In genomic region chr11:9681583-9682372, GRCh38 we compare ENCODE assay signal across 14 cellular contexts. TPM values are rescaled to one million over a fixed set of nuclear protein-coding genes. Genes with fewer than 3 reads are reported as not detected.
DNase-seq lines count a peak whose midpoint lies in the region; ATAC-seq, FAIRE-seq and TF ChIP-seq lines count a peak whose summit lies in the region.
"Had no signal": no experiment of that assay in that cellular context is flagged by ENCODE, and none has a peak within 500 bp of the region (broad histone marks: within the 10 kb centered on the region; RNA-seq: fewer than 3 reads in every experiment).

No MANE protein-coding gene starts in this region.

- H3K4me3 Mint-ChIP-seq in WTC11: no peak overlapping the region

- intact Hi-C loops in left ventricle myocardium inferior (cut with micrococcal nuclease): no loop called here

- no peak overlapping the region for H3K4me2 ChIP-seq in smooth muscle cell

- WGBS in smooth muscle cell (ENCODE audit: low lambda C conversion rate): 88% methylated on average over 2 of the region's 2 CpGs

- no peaks in the 10 kb centered on the region for H3K27me3 ChIP-seq in left ventricle myocardium inferior (ENCODE audit: low read depth)
- no peaks in the 10 kb centered on the region for H3K27me3 ChIP-seq in right atrium auricular region
- H3K27me3 ChIP-seq in smooth muscle cell (ENCODE audit: low read depth): no peaks in the 10 kb centered on the region
- H3K27me3 ChIP-seq: SJCRH30, thyroid gland had no signal

- no peak for FAIRE-seq in urothelium cell line (lab: Jason Lieb, UNC)
- FAIRE-seq: frontal cortex had no signal

- no peak overlapping the region for H3K9ac ChIP-seq in smooth muscle cell (ENCODE audit: low read depth)

- no peak overlapping the region for H3K27ac Mint-ChIP-seq in WTC11
- H3K27ac Mint-ChIP-seq: activated naive CD4-positive, alpha-beta T cell treated with anti-CD3 and anti-CD28 coated beads, Interleukin-2, amount 50 U/mL, for 72 hours had no signal

- POLR2A ChIA-PET in WTC11 (lab: Charles Lee): no interaction called here

- H3K27ac ChIP-seq in left ventricle myocardium inferior (replicated peaks) (peak overlapping the region; percentile 10), right atrium auricular region (peak overlapping the region in 1 of 2 donors; percentile 18), smooth muscle cell (ENCODE audit: low read depth) (no peak overlapping the region)
- H3K27ac ChIP-seq: SJCRH30 had no signal

- CTCF ChIA-PET in WTC11 (lab: Charles Lee): no interaction called here

- TF ChIP-seq CTCF in left ventricle myocardium inferior (IDR thresholded peaks at IDR 0.05; ENCODE audit: borderline replicate concordance): no peak
- TF ChIP-seq CTCF in right atrium auricular region (IDR thresholded peaks at IDR 0.05): no peak
- no peak for TF ChIP-seq CTCF in WTC11 (IDR thresholded peaks at IDR 0.05)
- no peak for TF ChIP-seq CTCF in smooth muscle cell (IDR thresholded peaks at IDR 0.05; ENCODE audit: borderline replicate concordance, insufficient read depth, poor library complexity, severe bottlenecking)

- DNase-seq in left ventricle myocardium inferior (no peak), right atrium auricular region (ENCODE audit: low spot score) (no peak), WTC11 (ENCODE audit: low spot score) (no peak), smooth muscle cell (lab: John Stamatoyannopoulos, UW; ENCODE audit: unreplicated experiment) (no peak), NCI-H1092 treated with DMSO at 0.1 percent for 48 hours (lab: John Stamatoyannopoulos, UW) (no peak), HCEC 1CT (no peak), urothelium cell line (ENCODE audit: low spot score) (no peak)
- DNase-seq: ACHN; activated CD8-positive, alpha-beta memory T cell treated with anti-CD3 and anti-CD28 coated beads, Interleukin-2, amount 50 U/mL, for 4 hours; SJCRH30 had no signal

- peaks cover 37% of the 10 kb centered on the region for H3K4me1 Mint-ChIP-seq in WTC11

- H3K79me2 ChIP-seq in smooth muscle cell (ENCODE audit: low read depth): peaks cover 49% of the 10 kb centered on the region

- no peaks in the 10 kb centered on the region for H3K9me3 Mint-ChIP-seq in WTC11
- H3K9me3 Mint-ChIP-seq: activated naive CD4-positive, alpha-beta T cell treated with anti-CD3 and anti-CD28 coated beads, Interleukin-2, amount 50 U/mL, for 72 hours had no signal

- peaks cover 78% of the 10 kb centered on the region for H4K20me1 ChIP-seq in smooth muscle cell (ENCODE audit: low read depth)

- ATAC-seq in HG02852 (IDR thresholded peaks at IDR 0.05; ENCODE audit: unreplicated experiment): peak; percentile 47
- ATAC-seq in WTC11: peak; percentile 50
- ATAC-seq: activated naive CD4-positive, alpha-beta T cell treated with anti-CD3 and anti-CD28 coated beads, Interleukin-2, amount 50 U/mL, for 72 hours had no signal

- H3K36me3 ChIP-seq in left ventricle myocardium inferior: no peaks in the 10 kb centered on the region
- peaks cover 2% of the 10 kb centered on the region for H3K36me3 ChIP-seq in right atrium auricular region
- H3K36me3 ChIP-seq in smooth muscle cell (ENCODE audit: low read depth): no peaks in the 10 kb centered on the region
- H3K36me3 ChIP-seq: thyroid gland had no signal

- H3K36me3 Mint-ChIP-seq in WTC11: no peaks in the 10 kb centered on the region; the same call in 1 of the 2 replicates
- H3K36me3 Mint-ChIP-seq: activated naive CD4-positive, alpha-beta T cell treated with anti-CD3 and anti-CD28 coated beads, Interleukin-2, amount 50 U/mL, for 72 hours had no signal

- H3K4me3 ChIP-seq in left ventricle myocardium inferior (no peak overlapping the region), right atrium auricular region (no peak overlapping the region), smooth muscle cell (no peak overlapping the region)
- H3K4me3 ChIP-seq: SJCRH30, thyroid gland had no signal

- H3K4me1 ChIP-seq in left ventricle myocardium inferior (peaks cover 37% of the 10 kb centered on the region), right atrium auricular region (peaks cover 0 to 10% of the 10 kb centered on the region in 2 donors), smooth muscle cell (ENCODE audit: low read depth) (peaks cover 11% of the 10 kb centered on the region)
- H3K4me1 ChIP-seq: SJCRH30 had no signal

- no peaks in the 10 kb centered on the region for H3K9me3 ChIP-seq in left ventricle myocardium inferior (replicated peaks)
- H3K9me3 ChIP-seq in right atrium auricular region: no peaks in the 10 kb centered on the region
- H3K9me3 ChIP-seq in smooth muscle cell (replicated peaks; ENCODE audit: low read depth): no peaks in the 10 kb centered on the region
- H3K9me3 ChIP-seq: thyroid gland had no signal

- H3F3A ChIP-seq in smooth muscle cell (ENCODE audit: low read depth): no peaks in the 10 kb centered on the region

- H3K27me3 Mint-ChIP-seq in WTC11 (ENCODE audit: low read depth): no peaks in the 10 kb centered on the region

- H2AFZ ChIP-seq in smooth muscle cell (ENCODE audit: low read depth): no peak overlapping the region

TF ChIP-seq in WTC11, 78 proteins besides CTCF, POLR2A, EP300 and RAD21 (continues in another document):
- TF ChIP-seq ZSCAN18 (CRISPR knock-in tag; IDR thresholded peaks at IDR 0.05): no peak
- no peak for TF ChIP-seq ZNF532 (CRISPR knock-in tag; IDR thresholded peaks at IDR 0.05; ENCODE audit: borderline replicate concordance)
- TF ChIP-seq RORB (CRISPR knock-in tag; IDR thresholded peaks at IDR 0.05): no peak
- TF ChIP-seq JAZF1 (CRISPR knock-in tag; IDR thresholded peaks at IDR 0.05): no peak
- TF ChIP-seq CREM (CRISPR knock-in tag; IDR thresholded peaks at IDR 0.05): no peak
- TF ChIP-seq JUN (CRISPR knock-in tag; IDR thresholded peaks at IDR 0.05): no peak
- TF ChIP-seq NFE2L1 (CRISPR knock-in tag; IDR thresholded peaks at IDR 0.05): no peak
- no peak for TF ChIP-seq TEAD1 (CRISPR knock-in tag; IDR thresholded peaks at IDR 0.05)
- no peak for TF ChIP-seq MXD4 (CRISPR knock-in tag; IDR thresholded peaks at IDR 0.05; ENCODE audit: borderline replicate concordance)
- TF ChIP-seq ZNF281 (CRISPR knock-in tag; IDR thresholded peaks at IDR 0.05): no peak

RNA-seq across cellular contexts. Expression of gene SWAP70, which starts 17.9 kb away (rescaled TPM):
- total RNA-seq in left ventricle myocardium inferior (20.6 TPM), right atrium auricular region (10 to 100 TPM; 18.7 to 33.4 TPM), WTC11 (2021) (24.1 to 27.8 TPM (median 27.6 TPM) in 3 replicates), smooth muscle cell (14.7 and 17.8 TPM in 2 replicates)
- 15.4 and 20.6 TPM in 2 replicates for polyA plus RNA-seq in smooth muscle cell
